Comparison of ENCODE assay signal across 22 cellular contexts in genomic region chr1:54262244-54262643, GRCh38.
"Had no signal": no experiment of that assay in that cellular context is flagged by ENCODE, and none has a peak within 500 bp of the region (broad histone marks: within the 10 kb centered on the region; RNA-seq: fewer than 3 reads in every experiment).

No MANE protein-coding gene starts in this region.

- H3K4me3 Mint-ChIP-seq: neural crest cell; stimulated activated memory B cell treated with anti-CD40 and anti-IgM and Interleukin-4, amounts not matched to agents 10 μg/mL and 1 μg/mL and 100 μg/mL, for 72 hours; stimulated activated naive CD8-positive, alpha-beta T cell treated with anti-CD3 and anti-CD28 coated beads, Interleukin-15, Interleukin-2, amounts not matched to agents 100 ng/mL and 50 ng/mL, for 24 hours had no signal

- H3K36me3 ChIP-seq: left ventricle myocardium inferior, ovary, upper lobe of right lung, vagina had no signal

- H3K9me3 Mint-ChIP-seq: neural crest cell; stimulated activated memory B cell treated with anti-CD40 and anti-IgM and Interleukin-4, amounts not matched to agents 10 μg/mL and 1 μg/mL and 100 μg/mL, for 72 hours; stimulated activated naive CD8-positive, alpha-beta T cell treated with anti-CD3 and anti-CD28 coated beads, Interleukin-15, Interleukin-2, amounts not matched to agents 100 ng/mL and 50 ng/mL, for 24 hours had no signal

- H3K27ac Mint-ChIP-seq: stimulated activated memory B cell treated with anti-CD40 and anti-IgM and Interleukin-4, amounts not matched to agents 10 μg/mL and 1 μg/mL and 100 μg/mL, for 72 hours; stimulated activated naive CD8-positive, alpha-beta T cell treated with anti-CD3 and anti-CD28 coated beads, Interleukin-15, Interleukin-2, amounts not matched to agents 100 ng/mL and 50 ng/mL, for 24 hours had no signal

- FAIRE-seq: frontal cortex, keratinocyte, small intestine had no signal

- H3K27me3 Mint-ChIP-seq: stimulated activated memory B cell treated with anti-CD40 and anti-IgM and Interleukin-4, amounts not matched to agents 10 μg/mL and 1 μg/mL and 100 μg/mL, for 72 hours; stimulated activated naive CD8-positive, alpha-beta T cell treated with anti-CD3 and anti-CD28 coated beads, Interleukin-15, Interleukin-2, amounts not matched to agents 100 ng/mL and 50 ng/mL, for 24 hours had no signal

- ATAC-seq: esophagus mucosa; left cardiac atrium; right cardiac atrium; stimulated activated memory B cell treated with anti-CD40 and anti-IgM and Interleukin-4, amounts not matched to agents 10 μg/mL and 1 μg/mL and 100 μg/mL, for 72 hours had no signal

- H3K27ac ChIP-seq: left ventricle myocardium inferior, ovary, tibial artery, upper lobe of right lung, vagina had no signal

- H3K36me3 Mint-ChIP-seq: stimulated activated memory B cell treated with anti-CD40 and anti-IgM and Interleukin-4, amounts not matched to agents 10 μg/mL and 1 μg/mL and 100 μg/mL, for 72 hours had no signal

- H3K4me1 Mint-ChIP-seq: stimulated activated memory B cell treated with anti-CD40 and anti-IgM and Interleukin-4, amounts not matched to agents 10 μg/mL and 1 μg/mL and 100 μg/mL, for 72 hours had no signal

- H3K4me3 ChIP-seq: dorsolateral prefrontal cortex, left ventricle myocardium inferior, lung, ovary, tibial artery, upper lobe of right lung, vagina had no signal

- H3K9me3 ChIP-seq: left ventricle myocardium inferior, ovary, tibial artery, upper lobe of right lung, vagina had no signal

- DNase-seq: cortex of kidney; dorsolateral prefrontal cortex; effector CD8-positive, alpha-beta T cell; left cardiac atrium; left ventricle myocardium inferior; mesenchymal stem cell; midbrain; ovary; small intestine; stimulated activated CD4-positive, alpha-beta T cell treated with anti-CD3 and anti-CD28 coated beads, Interleukin-4, amount 100 ng/mL, for 1 hour; stimulated activated CD8-positive, alpha-beta memory T cell treated with anti-CD3 and anti-CD28 coated beads, Interleukin-4, amount 100 ng/mL, for 48 hours; tibial artery; upper lobe of right lung had no signal
